13 cellular contexts compared by ENCODE assay signal in genomic region chr3:57017481-57017880, GRCh38. TPM values are rescaled to one million over a fixed set of nuclear protein-coding genes. Genes with fewer than 3 reads are reported as not detected.
DNase-seq lines count a peak whose midpoint lies in the region; ATAC-seq, FAIRE-seq and TF ChIP-seq lines count a peak whose summit lies in the region.
"Had no signal": no experiment of that assay in that cellular context is flagged by ENCODE, and none has a peak within 500 bp of the region (broad histone marks: within the 10 kb centered on the region; RNA-seq: fewer than 3 reads in every experiment).

No MANE protein-coding gene starts in this region.

- H3K36me3 ChIP-seq in right atrium auricular region: no peaks in the 10 kb centered on the region
- H3K36me3 ChIP-seq in keratinocyte (ENCODE audit: control insufficient read depth in 2 of 2, extremely low read depth in 1 of 2, insufficient read depth in 2 of 2, low read length in 2 of 2): no peaks in the 10 kb centered on the region
- no peaks in the 10 kb centered on the region for H3K36me3 ChIP-seq in transverse colon

- no peak overlapping the region for H3K4me3 ChIP-seq in right atrium auricular region
- no peak overlapping the region for H3K4me3 ChIP-seq in keratinocyte (ENCODE audit: control insufficient read depth in 2 of 3, extremely low read depth in 1 of 3, insufficient read depth in 2 of 3, low read depth in 1 of 3, low read length in 3 of 3)
- H3K4me3 ChIP-seq in transverse colon: no peak overlapping the region

- FAIRE-seq in keratinocyte (lab: Jason Lieb, UNC): no peak

- no peaks in the 10 kb centered on the region for H3K9me3 ChIP-seq in right atrium auricular region
- no peaks in the 10 kb centered on the region for H3K9me3 ChIP-seq in keratinocyte (ENCODE audit: control insufficient read depth, low read depth, low read length)
- no peaks in the 10 kb centered on the region for H3K9me3 ChIP-seq in transverse colon

- H3K9me1 ChIP-seq in keratinocyte (ENCODE audit: control insufficient read depth, extremely low read depth, insufficient read depth, low read length): no peaks in the 10 kb centered on the region

- in situ Hi-C loops in transverse colon (cut with MboI; ENCODE audit: low pct_ligation_motif_present in 1 of 4, low pct_unique_long_range_greater_than_20kb in 1 of 4, low sequenced_read_pairs in 3 of 4) (no loop called here), GM13976 (cut with MboI; ENCODE audit: low sequenced_read_pairs, unreplicated experiment) (no loop called here)

- peak; percentile 28 to 74 for ATAC-seq in left cardiac atrium
- ATAC-seq: naive thymus-derived CD4-positive, alpha-beta T cell had no signal

- dilution Hi-C loops in keratinocyte (cut with MboI; ENCODE audit: extremely low pct_ligation_motif_present, low sequenced_read_pairs): no loop called here

- TF ChIP-seq CTCF in right atrium auricular region (IDR thresholded peaks at IDR 0.05): no peak
- no peak for TF ChIP-seq CTCF in keratinocyte (optimal IDR thresholded peaks at IDR 0.05 in 1 of 3, IDR thresholded peaks at IDR 0.05 in 1 of 3, conservative IDR thresholded peaks at IDR 0.05 in 1 of 3; ENCODE audit: extremely low read depth in 1 of 3, insufficient read depth in 2 of 3, low read length in 3 of 3)
- no peak for TF ChIP-seq CTCF in transverse colon (IDR thresholded peaks at IDR 0.05)
- no peak for TF ChIP-seq CTCF in GM13976 (IDR thresholded peaks at IDR 0.05; ENCODE audit: borderline replicate concordance, control extremely low read depth, extremely low read depth, insufficient read depth, missing control alignments)

- H3K9ac ChIP-seq in keratinocyte (ENCODE audit: control insufficient read depth, extremely low read depth, insufficient read depth, low read length): no peak overlapping the region

- TF ChIP-seq EP300 in transverse colon (IDR thresholded peaks at IDR 0.05; ENCODE audit: low read depth): no peak

- H3K4me2 ChIP-seq in keratinocyte (ENCODE audit: control insufficient read depth, extremely low read depth, insufficient read depth, low read depth, low read length): peak overlapping the region; percentile 37

- H3K27ac ChIP-seq in right atrium auricular region (no peak overlapping the region), keratinocyte (ENCODE audit: control insufficient read depth, insufficient read depth, low read length) (no peak overlapping the region), transverse colon (peak overlapping the region; percentile 31 to 54 (median 38))

- H3K79me2 ChIP-seq in keratinocyte (ENCODE audit: control insufficient read depth, insufficient read depth, low read length): no peaks in the 10 kb centered on the region

- no peaks in the 10 kb centered on the region for H4K20me1 ChIP-seq in keratinocyte (ENCODE audit: control insufficient read depth, extremely low read depth, insufficient read depth, low read length)

- peaks cover 0 to 11% of the 10 kb centered on the region in 2 donors for H3K4me1 ChIP-seq in right atrium auricular region
- H3K4me1 ChIP-seq in keratinocyte (ENCODE audit: control insufficient read depth, extremely low read depth, insufficient read depth, low read length): peaks cover 21% of the 10 kb centered on the region
- peaks cover 0 to 6% (median 0%) of the 10 kb centered on the region in 4 donors for H3K4me1 ChIP-seq in transverse colon

- intact Hi-C loops in left cardiac atrium (cut with DNase I): no loop called here
- intact Hi-C loops in transverse colon (cut with DNase I; ENCODE audit: low total_unique reads): no loop called here

- TF ChIP-seq POLR2A in transverse colon (IDR thresholded peaks at IDR 0.05): no peak

- WGBS in transverse colon (ENCODE audit: low coverage in 1 of 2), 2 donors: 60 to 68% methylated on average over 3 to 7 of the region's 7 CpGs

- H3K27me3 ChIP-seq in right atrium auricular region (no peaks in the 10 kb centered on the region), keratinocyte (ENCODE audit: control insufficient read depth, extremely low read depth, insufficient read depth, low read length) (no peaks in the 10 kb centered on the region), transverse colon (no peaks in the 10 kb centered on the region)

- DNase-seq in left cardiac atrium (peak; percentile 57), right atrium auricular region (ENCODE audit: low spot score) (no peak), amygdala (lab: John Stamatoyannopoulos, UW) (peak in 55 of 56 donors; percentile 7 to 92 (median 72)), keratinocyte (ENCODE audit: low read depth, low spot score) (no peak), transverse colon (no peak), NCI-H187 treated with DMSO at 0.1 percent for 48 hours (lab: John Stamatoyannopoulos, UW) (no peak), T-helper 2 cell (no peak), GM13976 (ENCODE audit: low spot score) (no peak)
- DNase-seq: cortex of kidney; naive thymus-derived CD4-positive, alpha-beta T cell; NCI-H524 had no signal

- no peak overlapping the region for H2AFZ ChIP-seq in keratinocyte (ENCODE audit: control insufficient read depth, low read length)

RNA-seq across cellular contexts. Expression of gene SPATA12, which starts 43.0 kb away (rescaled TPM):
- total RNA-seq in left cardiac atrium (not detected), right atrium auricular region (not detected), transverse colon (not detected)
- 0.08 to 0.09 TPM (median 0.08 TPM) in 3 replicates for polyA plus RNA-seq in keratinocyte
- polyA plus RNA-seq in keratinocyte (2011; ENCODE audit: low read depth): not detected
- polyA plus RNA-seq in keratinocyte (2011; cell fraction: cytosol; rRNA removed): 0.11 TPM in 1 of 2 replicates, not detected in the other
- polyA plus RNA-seq in keratinocyte (2011; cell fraction: nucleus; rRNA removed): 0.13 and 0.16 TPM in 2 replicates
- polyA plus RNA-seq in keratinocyte (2012; ENCODE audit: low replicate concordance): 0.05 and 0.17 TPM in 2 replicates
- polyA minus RNA-seq in keratinocyte: 0.06 TPM in 1 of 3 replicates, not detected in the others
- not detected for polyA minus RNA-seq in keratinocyte (2011; cell fraction: cytosol; rRNA and poly(A)+ RNA removed)
- polyA minus RNA-seq in keratinocyte (2011; cell fraction: nucleus; rRNA and poly(A)+ RNA removed): not detected in 2 replicates
- total RNA-seq: naive thymus-derived CD4-positive, alpha-beta T cell; urinary bladder had no signal
- polyA plus RNA-seq: AG04450; naive thymus-derived CD4-positive, alpha-beta T cell had no signal

Comparison
In these comparisons a context has a peak if more than half of its experiments do, and no peak if none do; other contexts are left out.
1. DNase-seq: peak in left cardiac atrium (single experiment) and amygdala (55 of 56); none in right atrium auricular region (single experiment), keratinocyte (single experiment), transverse colon (single experiment), NCI-H187 treated with DMSO at 0.1 percent for 48 hours (single experiment), T-helper 2 cell (0 of 5) and GM13976 (single experiment).
2. H3K27ac ChIP-seq: peak in transverse colon (4 of 4); none in right atrium auricular region (0 of 2) and keratinocyte (single experiment).